Comparison of ENCODE assay signal across 2 cellular contexts in genomic region chr6:30143780-30144179, GRCh38.
TF ChIP-seq lines count a peak whose summit lies in the region.

No MANE protein-coding gene starts in this region.

TF ChIP-seq in HEK293, 187 proteins besides CTCF, POLR2A, EP300 and RAD21 (continued from another document):
- TF ChIP-seq ZNF670 (tag by site-specific recombination; IDR thresholded peaks at IDR 0.05; ENCODE audit: low read depth): no peak
- peak; percentile 71 for TF ChIP-seq PRDM6 (tag by site-specific recombination; IDR thresholded peaks at IDR 0.05)
- TF ChIP-seq, protein P1, sequence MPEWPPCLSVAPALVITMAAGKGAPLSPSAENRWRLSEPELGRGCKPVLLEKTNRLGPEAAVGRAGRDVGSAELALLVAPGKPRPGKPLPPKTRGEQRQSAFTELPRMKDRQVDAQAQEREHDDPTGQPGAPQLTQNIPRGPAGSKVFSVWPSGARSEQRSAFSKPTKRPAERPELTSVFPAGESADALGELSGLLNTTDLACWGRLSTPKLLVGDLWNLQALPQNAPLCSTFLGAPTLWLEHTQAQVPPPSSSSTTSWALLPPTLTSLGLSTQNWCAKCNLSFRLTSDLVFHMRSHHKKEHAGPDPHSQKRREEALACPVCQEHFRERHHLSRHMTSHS (tag by site-specific recombination; IDR thresholded peaks at IDR 0.05): no peak
- no peak for TF ChIP-seq ZNF776 (tag by site-specific recombination; IDR thresholded peaks at IDR 0.05; ENCODE audit: borderline replicate concordance)
- no peak for TF ChIP-seq KLF9 (tag by site-specific recombination; IDR thresholded peaks at IDR 0.05; ENCODE audit: low read depth)
- TF ChIP-seq ZNF692 (tag by site-specific recombination; IDR thresholded peaks at IDR 0.05): no peak
- TF ChIP-seq ZNF544 (tag by site-specific recombination; IDR thresholded peaks at IDR 0.05): no peak
- no peak for TF ChIP-seq ZNF214 (tag by site-specific recombination; IDR thresholded peaks at IDR 0.05; ENCODE audit: borderline replicate concordance)
- TF ChIP-seq ZSCAN23 (tag by site-specific recombination; IDR thresholded peaks at IDR 0.05): no peak
- no peak for TF ChIP-seq ZNF501 (tag by site-specific recombination; IDR thresholded peaks at IDR 0.05)
- no peak for TF ChIP-seq TCF7L2 (IDR thresholded peaks at IDR 0.05; ENCODE audit: borderline replicate concordance, low read depth, low read length)
- no peak for TF ChIP-seq ZNF510 (tag by site-specific recombination; IDR thresholded peaks at IDR 0.05; ENCODE audit: insufficient replicate concordance)
- peak; percentile 65; the same call in 1 of the 2 replicates for TF ChIP-seq FEZF1 (tag by site-specific recombination; IDR thresholded peaks at IDR 0.05)
- no peak for TF ChIP-seq ZNF2 (tag by site-specific recombination; IDR thresholded peaks at IDR 0.05)
- TF ChIP-seq ZNF112 (tag by site-specific recombination; IDR thresholded peaks at IDR 0.05): no peak
- TF ChIP-seq ZNF335 (tag by site-specific recombination; conservative IDR thresholded peaks at IDR 0.05): peak; percentile 63; the same call in 1 of the 2 replicates
- TF ChIP-seq ZNF664 (tag by site-specific recombination; IDR thresholded peaks at IDR 0.05): no peak
- TF ChIP-seq WT1 (tag by site-specific recombination; IDR thresholded peaks at IDR 0.05): no peak
- TF ChIP-seq ZNF530 (tag by site-specific recombination; IDR thresholded peaks at IDR 0.05; ENCODE audit: low read depth): no peak
- TF ChIP-seq ZXDB (tag by site-specific recombination; IDR thresholded peaks at IDR 0.05): no peak
- TF ChIP-seq KLF16 (tag by site-specific recombination; IDR thresholded peaks at IDR 0.05): no peak
- TF ChIP-seq, protein P2, sequence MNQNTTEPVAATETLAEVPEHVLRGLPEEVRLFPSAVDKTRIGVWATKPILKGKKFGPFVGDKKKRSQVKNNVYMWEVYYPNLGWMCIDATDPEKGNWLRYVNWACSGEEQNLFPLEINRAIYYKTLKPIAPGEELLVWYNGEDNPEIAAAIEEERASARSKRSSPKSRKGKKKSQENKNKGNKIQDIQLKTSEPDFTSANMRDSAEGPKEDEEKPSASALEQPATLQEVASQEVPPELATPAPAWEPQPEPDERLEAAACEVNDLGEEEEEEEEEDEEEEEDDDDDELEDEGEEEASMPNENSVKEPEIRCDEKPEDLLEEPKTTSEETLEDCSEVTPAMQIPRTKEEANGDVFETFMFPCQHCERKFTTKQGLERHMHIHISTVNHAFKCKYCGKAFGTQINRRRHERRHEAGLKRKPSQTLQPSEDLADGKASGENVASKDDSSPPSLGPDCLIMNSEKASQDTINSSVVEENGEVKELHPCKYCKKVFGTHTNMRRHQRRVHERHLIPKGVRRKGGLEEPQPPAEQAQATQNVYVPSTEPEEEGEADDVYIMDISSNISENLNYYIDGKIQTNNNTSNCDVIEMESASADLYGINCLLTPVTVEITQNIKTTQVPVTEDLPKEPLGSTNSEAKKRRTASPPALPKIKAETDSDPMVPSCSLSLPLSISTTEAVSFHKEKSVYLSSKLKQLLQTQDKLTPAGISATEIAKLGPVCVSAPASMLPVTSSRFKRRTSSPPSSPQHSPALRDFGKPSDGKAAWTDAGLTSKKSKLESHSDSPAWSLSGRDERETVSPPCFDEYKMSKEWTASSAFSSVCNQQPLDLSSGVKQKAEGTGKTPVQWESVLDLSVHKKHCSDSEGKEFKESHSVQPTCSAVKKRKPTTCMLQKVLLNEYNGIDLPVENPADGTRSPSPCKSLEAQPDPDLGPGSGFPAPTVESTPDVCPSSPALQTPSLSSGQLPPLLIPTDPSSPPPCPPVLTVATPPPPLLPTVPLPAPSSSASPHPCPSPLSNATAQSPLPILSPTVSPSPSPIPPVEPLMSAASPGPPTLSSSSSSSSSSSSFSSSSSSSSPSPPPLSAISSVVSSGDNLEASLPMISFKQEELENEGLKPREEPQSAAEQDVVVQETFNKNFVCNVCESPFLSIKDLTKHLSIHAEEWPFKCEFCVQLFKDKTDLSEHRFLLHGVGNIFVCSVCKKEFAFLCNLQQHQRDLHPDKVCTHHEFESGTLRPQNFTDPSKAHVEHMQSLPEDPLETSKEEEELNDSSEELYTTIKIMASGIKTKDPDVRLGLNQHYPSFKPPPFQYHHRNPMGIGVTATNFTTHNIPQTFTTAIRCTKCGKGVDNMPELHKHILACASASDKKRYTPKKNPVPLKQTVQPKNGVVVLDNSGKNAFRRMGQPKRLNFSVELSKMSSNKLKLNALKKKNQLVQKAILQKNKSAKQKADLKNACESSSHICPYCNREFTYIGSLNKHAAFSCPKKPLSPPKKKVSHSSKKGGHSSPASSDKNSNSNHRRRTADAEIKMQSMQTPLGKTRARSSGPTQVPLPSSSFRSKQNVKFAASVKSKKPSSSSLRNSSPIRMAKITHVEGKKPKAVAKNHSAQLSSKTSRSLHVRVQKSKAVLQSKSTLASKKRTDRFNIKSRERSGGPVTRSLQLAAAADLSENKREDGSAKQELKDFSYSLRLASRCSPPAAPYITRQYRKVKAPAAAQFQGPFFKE (tag by site-specific recombination; IDR thresholded peaks at IDR 0.05; ENCODE audit: borderline replicate concordance): no peak
- TF ChIP-seq IKZF3 (tag by site-specific recombination; IDR thresholded peaks at IDR 0.05): no peak

TF ChIP-seq in SK-N-SH, 30 proteins besides CTCF, POLR2A, EP300 and RAD21:
- TF ChIP-seq, protein P3, sequence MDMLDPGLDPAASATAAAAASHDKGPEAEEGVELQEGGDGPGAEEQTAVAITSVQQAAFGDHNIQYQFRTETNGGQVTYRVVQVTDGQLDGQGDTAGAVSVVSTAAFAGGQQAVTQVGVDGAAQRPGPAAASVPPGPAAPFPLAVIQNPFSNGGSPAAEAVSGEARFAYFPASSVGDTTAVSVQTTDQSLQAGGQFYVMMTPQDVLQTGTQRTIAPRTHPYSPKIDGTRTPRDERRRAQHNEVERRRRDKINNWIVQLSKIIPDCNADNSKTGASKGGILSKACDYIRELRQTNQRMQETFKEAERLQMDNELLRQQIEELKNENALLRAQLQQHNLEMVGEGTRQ (IDR thresholded peaks at IDR 0.05; ENCODE audit: borderline replicate concordance, low read depth, low read length): no peak
- peak; percentile 73; the same call in 1 of the 2 replicates for TF ChIP-seq RCOR1 (IDR thresholded peaks at IDR 0.05; ENCODE audit: low read length)
- TF ChIP-seq TEAD4 (IDR thresholded peaks at IDR 0.05; ENCODE audit: borderline replicate concordance, insufficient read depth): no peak
- TF ChIP-seq POLR2AphosphoS5 (IDR thresholded peaks at IDR 0.05; ENCODE audit: low read depth, low read length): no peak
- no peak for TF ChIP-seq RXRA (IDR thresholded peaks at IDR 0.05; ENCODE audit: borderline replicate concordance, low read depth)
- peak; percentile 80 for TF ChIP-seq MXI1 (IDR thresholded peaks at IDR 0.05; ENCODE audit: low read depth, low read length)
- peak; percentile 85 for TF ChIP-seq GATA2 (CRISPR knock-in tag; IDR thresholded peaks at IDR 0.05)
- TF ChIP-seq NRF1 (IDR thresholded peaks at IDR 0.05; ENCODE audit: low read depth, low read length): no peak
- TF ChIP-seq, protein P4, sequence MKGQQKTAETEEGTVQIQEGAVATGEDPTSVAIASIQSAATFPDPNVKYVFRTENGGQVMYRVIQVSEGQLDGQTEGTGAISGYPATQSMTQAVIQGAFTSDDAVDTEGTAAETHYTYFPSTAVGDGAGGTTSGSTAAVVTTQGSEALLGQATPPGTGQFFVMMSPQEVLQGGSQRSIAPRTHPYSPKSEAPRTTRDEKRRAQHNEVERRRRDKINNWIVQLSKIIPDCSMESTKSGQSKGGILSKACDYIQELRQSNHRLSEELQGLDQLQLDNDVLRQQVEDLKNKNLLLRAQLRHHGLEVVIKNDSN (IDR thresholded peaks at IDR 0.05; ENCODE audit: borderline replicate concordance, low read depth): no peak
- TF ChIP-seq TAF1 (IDR thresholded peaks at IDR 0.05; ENCODE audit: borderline replicate concordance, low read depth, low read length): no peak
- TF ChIP-seq NFIC (IDR thresholded peaks at IDR 0.05; ENCODE audit: borderline replicate concordance): no peak
- TF ChIP-seq FOXM1 (IDR thresholded peaks at IDR 0.05; ENCODE audit: low read depth): no peak
- no peak for TF ChIP-seq RFX5 (IDR thresholded peaks at IDR 0.05; ENCODE audit: low read length)
- TF ChIP-seq FOSL2 (IDR thresholded peaks at IDR 0.05; ENCODE audit: borderline replicate concordance, low read depth): no peak
- no peak for TF ChIP-seq SIN3A (IDR thresholded peaks at IDR 0.05; ENCODE audit: borderline replicate concordance, low read depth, low read length)
- TF ChIP-seq, protein P5, sequence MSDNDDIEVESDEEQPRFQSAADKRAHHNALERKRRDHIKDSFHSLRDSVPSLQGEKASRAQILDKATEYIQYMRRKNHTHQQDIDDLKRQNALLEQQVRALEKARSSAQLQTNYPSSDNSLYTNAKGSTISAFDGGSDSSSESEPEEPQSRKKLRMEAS (IDR thresholded peaks at IDR 0.05; ENCODE audit: low read depth): no peak
- TF ChIP-seq ELF1 (IDR thresholded peaks at IDR 0.05): no peak
